Comparison of ENCODE assay signal across 1 cellular context in the genomic region with DNA sequence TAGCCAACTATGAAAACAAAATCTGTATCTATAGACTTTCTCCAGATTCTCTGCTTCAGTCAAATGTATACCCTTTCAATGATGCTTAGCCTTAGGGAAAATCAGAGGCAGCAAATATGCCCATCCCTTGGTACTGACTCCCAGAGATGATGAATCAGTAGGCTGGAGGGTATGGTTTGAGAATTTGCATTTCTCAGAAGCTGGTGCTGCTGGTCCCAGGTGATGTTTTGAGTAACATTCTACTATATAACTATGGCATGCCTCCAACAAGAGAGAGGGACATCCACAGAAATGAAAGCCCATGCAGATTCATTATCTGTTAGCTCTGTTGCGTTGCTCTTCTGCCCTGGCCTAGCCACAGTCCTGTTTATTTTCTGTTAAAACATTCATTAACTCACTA.
TF ChIP-seq lines count a peak whose summit lies in the region.

No MANE protein-coding gene starts in this region.

TF ChIP-seq in IMR-90, 13 proteins besides CTCF, POLR2A, EP300 and RAD21 (continued from another document):
- no peak for TF ChIP-seq MAFK (IDR thresholded peaks at IDR 0.05; ENCODE audit: low read depth, low read length)
- no peak for TF ChIP-seq CEBPB (IDR thresholded peaks at IDR 0.05; ENCODE audit: low read depth, low read length)
- no peak for TF ChIP-seq RFX5 (IDR thresholded peaks at IDR 0.05; ENCODE audit: low read depth, low read length)
- no peak for TF ChIP-seq RCOR1 (IDR thresholded peaks at IDR 0.05; ENCODE audit: insufficient replicate concordance, low read length)
- no peak for TF ChIP-seq FOS (IDR thresholded peaks at IDR 0.05; ENCODE audit: low read depth, low read length)
- TF ChIP-seq BHLHE40 (IDR thresholded peaks at IDR 0.05; ENCODE audit: low read depth, low read length), result no peak
- TF ChIP-seq MAZ (IDR thresholded peaks at IDR 0.05; ENCODE audit: borderline replicate concordance, low read depth, low read length), result no peak
- TF ChIP-seq, protein P1, sequence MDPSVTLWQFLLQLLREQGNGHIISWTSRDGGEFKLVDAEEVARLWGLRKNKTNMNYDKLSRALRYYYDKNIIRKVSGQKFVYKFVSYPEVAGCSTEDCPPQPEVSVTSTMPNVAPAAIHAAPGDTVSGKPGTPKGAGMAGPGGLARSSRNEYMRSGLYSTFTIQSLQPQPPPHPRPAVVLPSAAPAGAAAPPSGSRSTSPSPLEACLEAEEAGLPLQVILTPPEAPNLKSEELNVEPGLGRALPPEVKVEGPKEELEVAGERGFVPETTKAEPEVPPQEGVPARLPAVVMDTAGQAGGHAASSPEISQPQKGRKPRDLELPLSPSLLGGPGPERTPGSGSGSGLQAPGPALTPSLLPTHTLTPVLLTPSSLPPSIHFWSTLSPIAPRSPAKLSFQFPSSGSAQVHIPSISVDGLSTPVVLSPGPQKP (IDR thresholded peaks at IDR 0.05; ENCODE audit: borderline replicate concordance, low read depth, low read length), result no peak
- TF ChIP-seq NFE2L2 (IDR thresholded peaks at IDR 0.05; ENCODE audit: low read depth, low read length), result no peak
- no peak for TF ChIP-seq MXI1 (IDR thresholded peaks at IDR 0.05; ENCODE audit: borderline replicate concordance, low read depth, low read length)
